1 cellular context compared by ENCODE assay signal in genomic region chr6:79536969-79537747, GRCh38.
TF ChIP-seq lines count a peak whose summit lies in the region.

Gene LCA5, minus strand, starts transcription at chr6:79537430. Its CDS starts 18,536 bp downstream, at chr6:79518894.

TF ChIP-seq in K562, 482 proteins besides CTCF, POLR2A, EP300 and RAD21 (continued from another document and continues in another):
- TF ChIP-seq ZBTB11 (CRISPR knock-in tag; IDR thresholded peaks at IDR 0.05), result no peak
- TF ChIP-seq C11orf30 (IDR thresholded peaks at IDR 0.05; ENCODE audit: low read depth), result no peak
- no peak for TF ChIP-seq FOXK1 (CRISPR knock-in tag; IDR thresholded peaks at IDR 0.05; ENCODE audit: borderline replicate concordance)
- no peak; the same call in 1 of the 2 replicates for TF ChIP-seq ZNF12 (CRISPR knock-in tag; IDR thresholded peaks at IDR 0.05)
- TF ChIP-seq ZNF717 (CRISPR knock-in tag; IDR thresholded peaks at IDR 0.05), result no peak
- peak; percentile 58; the same call in 1 of the 2 replicates for TF ChIP-seq ATF7 (IDR thresholded peaks at IDR 0.05)
- TF ChIP-seq SOX6 (IDR thresholded peaks at IDR 0.05), result no peak
- TF ChIP-seq MCM3 (IDR thresholded peaks at IDR 0.05), result no peak
- no peak for TF ChIP-seq PREB (CRISPR knock-in tag; IDR thresholded peaks at IDR 0.05)
- no peak for TF ChIP-seq SRSF7 (optimal IDR thresholded peaks at IDR 0.05; ENCODE audit: low read depth, low read length)
- peak; percentile 57 for TF ChIP-seq PHF20 (IDR thresholded peaks at IDR 0.05; ENCODE audit: partially characterized antibody)
- no peak for TF ChIP-seq ZNF644 (tag; IDR thresholded peaks at IDR 0.05; ENCODE audit: low read depth)
- TF ChIP-seq ELF1 (tag; IDR thresholded peaks at IDR 0.05), result 0 out of 2 replicates have a peak, but pooled peaks have one; percentile 21
- TF ChIP-seq HMG20A (CRISPR knock-in tag; conservative IDR thresholded peaks at IDR 0.05), result no peak
- TF ChIP-seq ZNF707 (CRISPR knock-in tag; conservative IDR thresholded peaks at IDR 0.05), result no peak
- TF ChIP-seq, protein P1, sequence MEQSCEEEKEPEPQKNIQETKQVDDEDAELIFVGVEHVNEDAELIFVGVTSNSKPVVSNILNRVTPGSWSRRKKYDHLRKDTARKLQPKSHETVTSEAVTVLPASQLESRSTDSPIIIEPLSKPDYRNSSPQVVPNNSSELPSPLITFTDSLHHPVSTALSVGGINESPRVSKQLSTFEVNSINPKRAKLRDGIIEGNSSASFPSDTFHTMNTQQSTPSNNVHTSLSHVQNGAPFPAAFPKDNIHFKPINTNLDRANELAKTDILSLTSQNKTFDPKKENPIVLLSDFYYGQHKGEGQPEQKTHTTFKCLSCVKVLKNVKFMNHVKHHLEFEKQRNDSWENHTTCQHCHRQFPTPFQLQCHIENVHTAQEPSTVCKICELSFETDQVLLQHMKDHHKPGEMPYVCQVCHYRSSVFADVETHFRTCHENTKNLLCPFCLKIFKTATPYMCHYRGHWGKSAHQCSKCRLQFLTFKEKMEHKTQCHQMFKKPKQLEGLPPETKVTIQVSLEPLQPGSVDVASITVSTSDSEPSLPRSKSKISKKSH (CRISPR knock-in tag; IDR thresholded peaks at IDR 0.05), result no peak
- no peak for TF ChIP-seq BMI1 (IDR thresholded peaks at IDR 0.05; ENCODE audit: low read length)
- peak; percentile 85; the same call in 1 of the 2 replicates for TF ChIP-seq ATF6 (CRISPR knock-in tag; IDR thresholded peaks at IDR 0.05)
- TF ChIP-seq, protein P2, sequence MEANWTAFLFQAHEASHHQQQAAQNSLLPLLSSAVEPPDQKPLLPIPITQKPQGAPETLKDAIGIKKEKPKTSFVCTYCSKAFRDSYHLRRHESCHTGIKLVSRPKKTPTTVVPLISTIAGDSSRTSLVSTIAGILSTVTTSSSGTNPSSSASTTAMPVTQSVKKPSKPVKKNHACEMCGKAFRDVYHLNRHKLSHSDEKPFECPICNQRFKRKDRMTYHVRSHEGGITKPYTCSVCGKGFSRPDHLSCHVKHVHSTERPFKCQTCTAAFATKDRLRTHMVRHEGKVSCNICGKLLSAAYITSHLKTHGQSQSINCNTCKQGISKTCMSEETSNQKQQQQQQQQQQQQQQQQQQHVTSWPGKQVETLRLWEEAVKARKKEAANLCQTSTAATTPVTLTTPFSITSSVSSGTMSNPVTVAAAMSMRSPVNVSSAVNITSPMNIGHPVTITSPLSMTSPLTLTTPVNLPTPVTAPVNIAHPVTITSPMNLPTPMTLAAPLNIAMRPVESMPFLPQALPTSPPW (CRISPR knock-in tag; IDR thresholded peaks at IDR 0.05), result 0 out of 2 replicates have a peak, but pooled peaks have one; percentile 12
- TF ChIP-seq KLF10 (CRISPR knock-in tag; IDR thresholded peaks at IDR 0.05), result no peak
- peak; percentile 35; the same call in 1 of the 2 replicates for TF ChIP-seq CREM (IDR thresholded peaks at IDR 0.05; ENCODE audit: low read depth)
- TF ChIP-seq PML (IDR thresholded peaks at IDR 0.05; ENCODE audit: low read length), result peak; percentile 33; the same call in 1 of the 2 replicates
- TF ChIP-seq ZNF639 (CRISPR knock-in tag; conservative IDR thresholded peaks at IDR 0.05 in 1 of 2, IDR thresholded peaks at IDR 0.05 in 1 of 2), result no peak
- no peak for TF ChIP-seq ARNT (IDR thresholded peaks at IDR 0.05)
- no peak for TF ChIP-seq NR3C1 (CRISPR knock-in tag; IDR thresholded peaks at IDR 0.05)
- TF ChIP-seq ZNF668 (CRISPR knock-in tag; IDR thresholded peaks at IDR 0.05), result no peak
- TF ChIP-seq GABPB1 (CRISPR knock-in tag; IDR thresholded peaks at IDR 0.05), result peak; percentile 13; the same call in 1 of the 2 replicates
- TF ChIP-seq MTA2 (IDR thresholded peaks at IDR 0.05; ENCODE audit: low read depth), result no peak
- no peak for TF ChIP-seq RHOXF2B (CRISPR knock-in tag; conservative IDR thresholded peaks at IDR 0.05)
- no peak for TF ChIP-seq SIN3B (IDR thresholded peaks at IDR 0.05; ENCODE audit: low read depth)
- TF ChIP-seq, protein P3, sequence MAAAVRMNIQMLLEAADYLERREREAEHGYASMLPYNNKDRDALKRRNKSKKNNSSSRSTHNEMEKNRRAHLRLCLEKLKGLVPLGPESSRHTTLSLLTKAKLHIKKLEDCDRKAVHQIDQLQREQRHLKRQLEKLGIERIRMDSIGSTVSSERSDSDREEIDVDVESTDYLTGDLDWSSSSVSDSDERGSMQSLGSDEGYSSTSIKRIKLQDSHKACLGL (CRISPR knock-in tag; IDR thresholded peaks at IDR 0.05; ENCODE audit: borderline replicate concordance, poor library complexity, severe bottlenecking), result no peak
- TF ChIP-seq U2AF1 (optimal IDR thresholded peaks at IDR 0.05; ENCODE audit: low read depth, low read length), result no peak
- no peak for TF ChIP-seq HMG20B (CRISPR knock-in tag; IDR thresholded peaks at IDR 0.05)
- TF ChIP-seq, protein P4, sequence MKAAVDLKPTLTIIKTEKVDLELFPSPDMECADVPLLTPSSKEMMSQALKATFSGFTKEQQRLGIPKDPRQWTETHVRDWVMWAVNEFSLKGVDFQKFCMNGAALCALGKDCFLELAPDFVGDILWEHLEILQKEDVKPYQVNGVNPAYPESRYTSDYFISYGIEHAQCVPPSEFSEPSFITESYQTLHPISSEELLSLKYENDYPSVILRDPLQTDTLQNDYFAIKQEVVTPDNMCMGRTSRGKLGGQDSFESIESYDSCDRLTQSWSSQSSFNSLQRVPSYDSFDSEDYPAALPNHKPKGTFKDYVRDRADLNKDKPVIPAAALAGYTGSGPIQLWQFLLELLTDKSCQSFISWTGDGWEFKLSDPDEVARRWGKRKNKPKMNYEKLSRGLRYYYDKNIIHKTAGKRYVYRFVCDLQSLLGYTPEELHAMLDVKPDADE (conservative IDR thresholded peaks at IDR 0.05; ENCODE audit: control insufficient read depth, low read depth, low read length), result no peak
- TF ChIP-seq, protein P5, sequence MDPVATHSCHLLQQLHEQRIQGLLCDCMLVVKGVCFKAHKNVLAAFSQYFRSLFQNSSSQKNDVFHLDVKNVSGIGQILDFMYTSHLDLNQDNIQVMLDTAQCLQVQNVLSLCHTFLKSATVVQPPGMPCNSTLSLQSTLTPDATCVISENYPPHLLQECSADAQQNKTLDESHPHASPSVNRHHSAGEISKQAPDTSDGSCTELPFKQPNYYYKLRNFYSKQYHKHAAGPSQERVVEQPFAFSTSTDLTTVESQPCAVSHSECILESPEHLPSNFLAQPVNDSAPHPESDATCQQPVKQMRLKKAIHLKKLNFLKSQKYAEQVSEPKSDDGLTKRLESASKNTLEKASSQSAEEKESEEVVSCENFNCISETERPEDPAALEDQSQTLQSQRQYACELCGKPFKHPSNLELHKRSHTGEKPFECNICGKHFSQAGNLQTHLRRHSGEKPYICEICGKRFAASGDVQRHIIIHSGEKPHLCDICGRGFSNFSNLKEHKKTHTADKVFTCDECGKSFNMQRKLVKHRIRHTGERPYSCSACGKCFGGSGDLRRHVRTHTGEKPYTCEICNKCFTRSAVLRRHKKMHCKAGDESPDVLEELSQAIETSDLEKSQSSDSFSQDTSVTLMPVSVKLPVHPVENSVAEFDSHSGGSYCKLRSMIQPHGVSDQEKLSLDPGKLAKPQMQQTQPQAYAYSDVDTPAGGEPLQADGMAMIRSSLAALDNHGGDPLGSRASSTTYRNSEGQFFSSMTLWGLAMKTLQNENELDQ (CRISPR knock-in tag; IDR thresholded peaks at IDR 0.05; ENCODE audit: borderline replicate concordance), result no peak
- no peak for TF ChIP-seq ZNF134 (CRISPR knock-in tag; conservative IDR thresholded peaks at IDR 0.05)
- TF ChIP-seq REST (CRISPR knock-in tag; IDR thresholded peaks at IDR 0.05; ENCODE audit: low read depth), result no peak
- TF ChIP-seq ZNF253 (CRISPR knock-in tag; conservative IDR thresholded peaks at IDR 0.05), result no peak
- TF ChIP-seq ZNF140 (CRISPR knock-in tag; IDR thresholded peaks at IDR 0.05), result no peak
- TF ChIP-seq FUS (optimal IDR thresholded peaks at IDR 0.05; ENCODE audit: low read depth, low read length), result no peak
- no peak for TF ChIP-seq WHSC1 (IDR thresholded peaks at IDR 0.05; ENCODE audit: low read length)
- no peak for TF ChIP-seq TGIF2 (CRISPR knock-in tag; IDR thresholded peaks at IDR 0.05)
- TF ChIP-seq RFX5 (IDR thresholded peaks at IDR 0.05; ENCODE audit: low read depth, low read length), result no peak
- TF ChIP-seq ZNF24 (IDR thresholded peaks at IDR 0.05), result peak; percentile 59; the same call in 1 of the 2 replicates
- no peak for TF ChIP-seq MTF1 (CRISPR knock-in tag; IDR thresholded peaks at IDR 0.05; ENCODE audit: borderline replicate concordance)
- TF ChIP-seq TEAD4 (IDR thresholded peaks at IDR 0.05; ENCODE audit: low read length), result no peak
- no peak for TF ChIP-seq TEAD4 (CRISPR knock-in tag; IDR thresholded peaks at IDR 0.05; ENCODE audit: borderline replicate concordance)
- peak; percentile 51; the same call in 1 of the 2 replicates for TF ChIP-seq TAF7 (tag; IDR thresholded peaks at IDR 0.05)
